Comparison of ENCODE assay signal across 1 cellular context in the genomic region with DNA sequence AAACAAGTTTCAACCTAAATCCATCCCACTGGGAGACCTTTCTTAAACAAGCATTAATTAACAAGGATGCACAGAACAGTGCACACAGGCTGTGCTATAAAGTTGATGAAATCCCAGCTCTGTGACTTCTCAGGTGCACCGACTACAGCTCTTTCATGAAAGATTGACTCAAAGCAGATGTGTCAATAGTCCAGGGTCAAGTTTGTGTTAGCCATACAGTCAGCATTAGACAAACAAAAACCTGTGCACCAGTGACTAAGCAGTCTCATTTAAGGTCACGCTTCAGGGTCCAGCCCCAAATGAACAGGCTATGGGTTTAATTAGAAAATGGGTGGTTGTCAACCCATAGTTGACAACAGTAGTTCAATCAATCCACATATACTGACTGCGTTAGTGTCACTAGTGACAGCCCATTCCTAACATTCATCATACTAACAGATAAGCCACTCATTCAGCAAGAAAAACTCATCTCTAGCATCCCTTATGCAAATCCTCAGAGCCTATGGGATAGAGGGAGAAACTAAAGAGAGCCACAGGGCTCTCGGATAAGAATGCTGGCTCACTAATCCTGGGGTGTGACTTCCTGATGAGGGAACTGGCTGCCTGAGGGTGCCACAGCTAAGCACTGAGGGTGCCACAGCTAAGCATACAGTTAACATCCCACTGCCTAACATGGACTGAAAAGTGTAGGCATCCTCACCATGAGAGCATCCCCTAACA.
TF ChIP-seq lines count a peak whose summit lies in the region.

No MANE protein-coding gene starts in this region.

TF ChIP-seq in IMR-90, 13 proteins besides CTCF, POLR2A, EP300 and RAD21:
- no peak for TF ChIP-seq NFE2L2 (IDR thresholded peaks at IDR 0.05; ENCODE audit: low read depth, low read length)
- no peak for TF ChIP-seq CHD1 (IDR thresholded peaks at IDR 0.05; ENCODE audit: low read depth, low read length)
- no peak for TF ChIP-seq MXI1 (IDR thresholded peaks at IDR 0.05; ENCODE audit: borderline replicate concordance, low read depth, low read length)
- TF ChIP-seq, protein P1, sequence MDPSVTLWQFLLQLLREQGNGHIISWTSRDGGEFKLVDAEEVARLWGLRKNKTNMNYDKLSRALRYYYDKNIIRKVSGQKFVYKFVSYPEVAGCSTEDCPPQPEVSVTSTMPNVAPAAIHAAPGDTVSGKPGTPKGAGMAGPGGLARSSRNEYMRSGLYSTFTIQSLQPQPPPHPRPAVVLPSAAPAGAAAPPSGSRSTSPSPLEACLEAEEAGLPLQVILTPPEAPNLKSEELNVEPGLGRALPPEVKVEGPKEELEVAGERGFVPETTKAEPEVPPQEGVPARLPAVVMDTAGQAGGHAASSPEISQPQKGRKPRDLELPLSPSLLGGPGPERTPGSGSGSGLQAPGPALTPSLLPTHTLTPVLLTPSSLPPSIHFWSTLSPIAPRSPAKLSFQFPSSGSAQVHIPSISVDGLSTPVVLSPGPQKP (IDR thresholded peaks at IDR 0.05; ENCODE audit: borderline replicate concordance, low read depth, low read length): no peak
- TF ChIP-seq FOS (IDR thresholded peaks at IDR 0.05; ENCODE audit: low read depth, low read length): no peak
- TF ChIP-seq MAZ (IDR thresholded peaks at IDR 0.05; ENCODE audit: borderline replicate concordance, low read depth, low read length): no peak
- TF ChIP-seq RFX5 (IDR thresholded peaks at IDR 0.05; ENCODE audit: low read depth, low read length): no peak
- no peak for TF ChIP-seq MAFK (IDR thresholded peaks at IDR 0.05; ENCODE audit: low read depth, low read length)
- TF ChIP-seq SMC3 (IDR thresholded peaks at IDR 0.05; ENCODE audit: low read depth, low read length): no peak
- no peak for TF ChIP-seq CEBPB (IDR thresholded peaks at IDR 0.05; ENCODE audit: low read depth, low read length)
- TF ChIP-seq BHLHE40 (IDR thresholded peaks at IDR 0.05; ENCODE audit: low read depth, low read length): no peak
- TF ChIP-seq, protein P2, sequence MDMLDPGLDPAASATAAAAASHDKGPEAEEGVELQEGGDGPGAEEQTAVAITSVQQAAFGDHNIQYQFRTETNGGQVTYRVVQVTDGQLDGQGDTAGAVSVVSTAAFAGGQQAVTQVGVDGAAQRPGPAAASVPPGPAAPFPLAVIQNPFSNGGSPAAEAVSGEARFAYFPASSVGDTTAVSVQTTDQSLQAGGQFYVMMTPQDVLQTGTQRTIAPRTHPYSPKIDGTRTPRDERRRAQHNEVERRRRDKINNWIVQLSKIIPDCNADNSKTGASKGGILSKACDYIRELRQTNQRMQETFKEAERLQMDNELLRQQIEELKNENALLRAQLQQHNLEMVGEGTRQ (IDR thresholded peaks at IDR 0.05; ENCODE audit: low read depth, low read length): no peak
- no peak for TF ChIP-seq RCOR1 (IDR thresholded peaks at IDR 0.05; ENCODE audit: insufficient replicate concordance, low read length)
